In the genomic region with DNA sequence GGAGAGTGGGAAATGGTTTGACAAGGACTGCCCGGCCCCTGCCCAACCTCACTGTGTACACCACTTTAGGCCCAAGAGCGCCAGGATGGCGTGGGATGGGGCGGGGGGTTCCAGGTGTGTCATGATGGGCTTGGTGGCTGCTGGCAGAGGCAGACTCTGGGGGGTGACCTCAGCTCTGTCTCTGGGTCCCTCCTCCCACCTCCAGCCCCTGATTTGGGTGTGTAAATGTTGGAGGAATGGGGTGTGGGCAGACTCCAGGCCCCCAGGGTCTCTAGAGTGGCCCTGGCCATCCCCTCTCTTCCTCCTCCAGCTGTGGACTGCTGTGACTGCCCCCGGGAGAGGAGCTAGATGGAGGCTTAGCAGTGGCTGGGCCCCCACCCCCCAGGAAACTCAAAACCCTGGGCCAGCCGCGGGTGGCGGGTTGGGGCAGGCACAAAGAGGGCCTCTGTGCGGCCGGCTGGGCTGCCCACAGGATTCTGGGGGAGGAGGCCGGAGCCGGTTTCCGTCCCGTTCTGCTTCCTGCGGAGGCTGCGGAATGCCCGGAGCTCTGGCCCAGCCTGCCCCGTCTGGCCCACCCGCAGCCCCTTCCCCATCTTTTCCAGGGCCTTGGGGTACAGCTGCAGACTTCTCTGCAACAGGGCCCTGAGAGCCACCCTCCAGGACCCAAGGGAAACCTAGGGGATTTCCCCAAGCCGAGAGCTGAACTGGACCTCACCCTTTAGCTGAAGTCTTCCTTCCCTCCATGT, we compare ENCODE assay signal across 7 cellular contexts. TPM values are rescaled to one million over a fixed set of nuclear protein-coding genes. Genes with fewer than 3 reads are reported as not detected.
DNase-seq lines count a peak whose midpoint lies in the region; ATAC-seq and TF ChIP-seq lines count a peak whose summit lies in the region.

No MANE protein-coding gene starts in this region.

- WGBS in transverse colon (ENCODE audit: low coverage in 1 of 2), 2 donors = 63% methylated on average over 20 of the region's 20 CpGs; no CpG with 5 or more reads in 1 of the 2 donors

- H3K27me3 ChIP-seq in lower lobe of right lung (ENCODE audit: low read depth) (no peaks in the 10 kb centered on the region), transverse colon (no peaks in the 10 kb centered on the region)

- TF ChIP-seq CTCF in lower lobe of right lung (IDR thresholded peaks at IDR 0.05) (no peak), transverse colon (IDR thresholded peaks at IDR 0.05) (no peak)

- H3K27ac ChIP-seq in lower lobe of right lung (peak overlapping the region; percentile 36), transverse colon (peak overlapping the region; percentile 78 to 90 (median 85))

- in situ Hi-C loops in transverse colon (cut with MboI; ENCODE audit: low pct_ligation_motif_present in 1 of 4, low pct_unique_long_range_greater_than_20kb in 1 of 4, low sequenced_read_pairs in 3 of 4) = no loop called here

- ATAC-seq in lower lobe of right lung (peak in 1 of 2 donors; percentile 1), HG02798 (IDR thresholded peaks at IDR 0.05; ENCODE audit: poor library complexity, unreplicated experiment) (no peak), HG03196 (IDR thresholded peaks at IDR 0.05; ENCODE audit: unreplicated experiment) (no peak)

- TF ChIP-seq EP300 in transverse colon (IDR thresholded peaks at IDR 0.05; ENCODE audit: low read depth) = no peak

- H3K4me1 ChIP-seq in lower lobe of right lung = peaks cover 77% of the 10 kb centered on the region
- peaks cover 17 to 51% (median 31%) of the 10 kb centered on the region in 4 donors for H3K4me1 ChIP-seq in transverse colon

- peak; percentile 84 for DNase-seq in HT1080 (ENCODE audit: low read depth)
- DNase-seq in astrocyte of the hippocampus (ENCODE audit: low read depth, low spot score) = peak; percentile 77
- DNase-seq in lower lobe of right lung = no peak
- DNase-seq in transverse colon = no peak
- no peak for DNase-seq in NCI-H187 treated with DMSO at 0.1 percent for 48 hours (lab: John Stamatoyannopoulos, UW)

- H3K4me3 ChIP-seq in lower lobe of right lung = peak overlapping the region; percentile 5
- no peak overlapping the region for H3K4me3 ChIP-seq in transverse colon

- H3K9me3 ChIP-seq in lower lobe of right lung (no peaks in the 10 kb centered on the region), transverse colon (no peaks in the 10 kb centered on the region)

- H3K36me3 ChIP-seq in lower lobe of right lung (no peaks in the 10 kb centered on the region), transverse colon (no peaks in the 10 kb centered on the region)

- no peak for TF ChIP-seq POLR2A in transverse colon (IDR thresholded peaks at IDR 0.05)

- intact Hi-C loops in lower lobe of right lung (cut with DNase I) = no loop called here
- intact Hi-C loops in transverse colon (cut with DNase I; ENCODE audit: low total_unique reads) = no loop called here

RNA-seq across cellular contexts. Expression of gene CXXC5, which starts 23.1 kb away (rescaled TPM):
- total RNA-seq in HT1080 (2014; rRNA removed; shearing (Covaris generic)) = 49.4 and 54.9 TPM in 2 replicates
- polyA plus RNA-seq in HT1080 (2015; cell fraction: cytosol; rRNA removed) = 29.7 and 30.4 TPM in 2 replicates
- 19.3 and 19.5 TPM in 2 replicates for polyA plus RNA-seq in HT1080 (2015; cell fraction: nucleus; rRNA removed)
- total RNA-seq in lower lobe of right lung (27.3 TPM), transverse colon (10 to 100 TPM; 26.5 to 50.7 (median 36.2) TPM)

Comparison
In these comparisons a context has a peak if more than half of its experiments do, and no peak if none do; other contexts are left out.
1. DNase-seq: peak in HT1080 (single experiment) and astrocyte of the hippocampus (single experiment); none in lower lobe of right lung (single experiment), transverse colon (single experiment) and NCI-H187 treated with DMSO at 0.1 percent for 48 hours (single experiment).